ENCODE assay signal across 1 cellular context in genomic region chr7:135204271-135204872, GRCh38.
TF ChIP-seq lines count a peak whose summit lies in the region.

No MANE protein-coding gene starts in this region.

TF ChIP-seq in K562, 482 proteins besides CTCF, POLR2A, EP300 and RAD21:
- TF ChIP-seq MTA3 (IDR thresholded peaks at IDR 0.05; ENCODE audit: borderline replicate concordance) (no peak), GTF2B (IDR thresholded peaks at IDR 0.05; ENCODE audit: extremely low read depth, insufficient read length) (no peak), WHSC1 (IDR thresholded peaks at IDR 0.05; ENCODE audit: low read length) (peak; percentile 48)
TF ChIP-seq in K562: peak in this region for 1.
